In the genomic region with DNA sequence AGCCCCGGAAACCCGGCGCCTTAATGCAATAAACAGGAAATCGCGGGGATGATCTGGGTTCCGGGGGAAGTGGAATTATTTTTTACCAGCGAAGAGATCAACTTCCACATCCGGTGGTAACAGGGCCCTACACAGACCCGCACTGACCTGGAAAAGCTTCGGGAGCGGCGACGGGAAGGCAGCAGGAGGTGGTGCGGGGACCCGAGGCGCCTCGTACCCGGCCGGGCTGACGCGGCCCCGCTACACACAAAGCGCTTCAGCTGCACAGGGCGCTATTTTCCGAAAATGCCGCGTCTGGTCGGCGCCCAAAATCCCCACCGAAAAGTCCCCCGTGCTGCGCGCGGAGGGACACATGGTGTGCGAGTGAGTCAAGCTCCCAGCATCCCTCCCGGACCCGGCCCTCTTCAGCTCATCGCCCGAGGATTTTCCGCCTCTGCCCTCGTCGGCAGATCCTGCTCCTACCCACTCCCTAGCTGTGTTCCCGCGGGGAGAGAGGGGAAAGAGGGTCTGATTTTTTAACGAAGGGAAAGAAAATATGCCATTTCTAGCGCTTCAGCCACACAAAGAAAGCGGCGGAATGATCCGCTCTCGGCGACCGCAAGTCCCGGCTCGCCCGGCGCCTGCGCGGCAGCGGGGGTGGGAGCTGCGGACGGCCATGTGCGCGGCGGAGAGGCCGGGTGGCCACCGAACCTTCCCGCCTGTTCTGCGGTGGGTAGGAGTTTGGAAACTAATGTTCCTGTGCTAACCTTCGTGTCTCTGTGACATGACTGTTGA, we compare ENCODE assay signal across 1 cellular context.
TF ChIP-seq lines count a peak whose summit lies in the region.

A gene (minus strand): TSS at position 361 of the 774 bp plus-strand sequence. CDS start 45,400 bp downstream, outside the sequence.

TF ChIP-seq in IMR-90, 13 proteins besides CTCF, POLR2A, EP300 and RAD21 (continued from another document):
- TF ChIP-seq, protein P1, sequence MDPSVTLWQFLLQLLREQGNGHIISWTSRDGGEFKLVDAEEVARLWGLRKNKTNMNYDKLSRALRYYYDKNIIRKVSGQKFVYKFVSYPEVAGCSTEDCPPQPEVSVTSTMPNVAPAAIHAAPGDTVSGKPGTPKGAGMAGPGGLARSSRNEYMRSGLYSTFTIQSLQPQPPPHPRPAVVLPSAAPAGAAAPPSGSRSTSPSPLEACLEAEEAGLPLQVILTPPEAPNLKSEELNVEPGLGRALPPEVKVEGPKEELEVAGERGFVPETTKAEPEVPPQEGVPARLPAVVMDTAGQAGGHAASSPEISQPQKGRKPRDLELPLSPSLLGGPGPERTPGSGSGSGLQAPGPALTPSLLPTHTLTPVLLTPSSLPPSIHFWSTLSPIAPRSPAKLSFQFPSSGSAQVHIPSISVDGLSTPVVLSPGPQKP (IDR thresholded peaks at IDR 0.05; ENCODE audit: borderline replicate concordance, low read depth, low read length) = no peak
